In the genomic region with DNA sequence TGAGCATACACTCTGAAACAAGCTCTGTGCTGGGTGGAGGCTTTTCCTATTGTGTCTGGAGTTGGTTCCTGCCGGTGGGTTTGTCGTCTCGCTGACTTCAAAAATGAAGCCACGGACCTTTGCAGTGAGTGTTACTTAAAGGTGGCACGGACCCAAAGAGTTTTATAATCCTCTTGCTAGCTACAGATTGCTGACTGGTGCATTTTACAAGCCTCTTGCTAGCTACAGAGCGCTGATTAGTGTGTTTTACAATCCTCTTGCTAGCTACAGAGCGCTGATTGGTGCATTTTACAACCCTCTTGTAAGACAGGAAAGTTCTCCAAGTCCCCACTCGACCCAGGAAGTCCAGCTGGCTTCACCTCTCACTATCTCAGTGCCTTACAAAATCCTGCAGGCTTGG, we compare ENCODE assay signal across 7 cellular contexts. TPM values are rescaled to one million over a fixed set of nuclear protein-coding genes. Genes with fewer than 3 reads are reported as not detected.
"Had no signal": no experiment of that assay in that cellular context is flagged by ENCODE, and none has a peak within 500 bp of the region (broad histone marks: within the 10 kb centered on the region; RNA-seq: fewer than 3 reads in every experiment).

No MANE protein-coding gene starts in this region.

- H3K27ac ChIP-seq: HL-60, KMS-11 had no signal

- FAIRE-seq: HTR-8/SVneo had no signal

- H3K36me3 Mint-ChIP-seq: IgD-negative memory B cell had no signal

- H3K4me1 Mint-ChIP-seq: IgD-negative memory B cell had no signal

- H3K4me2 ChIP-seq: KMS-11 had no signal

- H3K27ac Mint-ChIP-seq: IgD-negative memory B cell had no signal

- H3K9ac ChIP-seq: KMS-11 had no signal

- DNase-seq: KBM-7, KG1 had no signal

RNA-seq across cellular contexts. Expression of a gene that starts 15.3 kb away (rescaled TPM):
- total RNA-seq: HT-29 had no signal
- polyA plus RNA-seq: IgD-negative memory B cell had no signal
